26 cellular contexts compared by ENCODE assay signal in the genomic region with DNA sequence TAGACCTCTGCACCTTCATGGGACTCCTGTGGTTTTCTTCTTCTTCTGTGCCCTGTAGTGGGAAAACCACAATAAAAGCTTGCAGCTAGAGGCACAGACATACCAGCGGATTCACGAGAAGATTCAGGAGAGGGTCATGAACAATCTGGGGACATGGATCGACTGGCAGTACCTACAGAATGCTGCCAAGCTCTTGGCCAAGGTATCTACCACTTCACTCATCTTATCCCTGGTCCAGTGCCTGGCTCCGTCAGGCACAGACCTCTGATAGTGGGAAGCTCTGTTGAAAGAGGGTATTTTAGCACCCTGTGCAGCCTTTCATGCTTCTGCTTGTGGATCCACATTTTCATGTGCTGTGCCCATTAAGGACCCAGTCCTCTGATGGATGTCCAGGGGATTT. TPM values are rescaled to one million over a fixed set of nuclear protein-coding genes. Genes with fewer than 3 reads are reported as not detected.
DNase-seq lines count a peak whose midpoint lies in the region; ATAC-seq, FAIRE-seq and TF ChIP-seq lines count a peak whose summit lies in the region.
"Had no signal": no experiment of that assay in that cellular context is flagged by ENCODE, and none has a peak within 500 bp of the region (broad histone marks: within the 10 kb centered on the region; RNA-seq: fewer than 3 reads in every experiment).

No MANE protein-coding gene starts in this region.

- no peaks in the 10 kb centered on the region for H3K4me1 Mint-ChIP-seq in activated T-cell treated with anti-CD3 and anti-CD28 coated beads, Interleukin-2, amount 50 U/mL, for 24 hours (ENCODE audit: low read depth)
- H3K4me1 Mint-ChIP-seq in activated T-cell treated with anti-CD3 and anti-CD28 coated beads, Interleukin-2, amount 50 U/mL, for 4 hours (ENCODE audit: low read depth): no peaks in the 10 kb centered on the region
- H3K4me1 Mint-ChIP-seq in stimulated activated effector memory CD8-positive, alpha-beta T cell treated with anti-CD3 and anti-CD28 coated beads, Interleukin-12 subunit alpha, Interleukin-12 subunit beta, amount 100 ng/mL, for 72 hours: no peaks in the 10 kb centered on the region
- H3K4me1 Mint-ChIP-seq: CD8-positive, alpha-beta memory T cell had no signal

- H3K9me3 Mint-ChIP-seq in activated T-cell treated with anti-CD3 and anti-CD28 coated beads, Interleukin-2, amount 50 U/mL, for 24 hours: no peaks in the 10 kb centered on the region
- H3K9me3 Mint-ChIP-seq in activated T-cell treated with anti-CD3 and anti-CD28 coated beads, Interleukin-2, amount 50 U/mL, for 4 hours: no peaks in the 10 kb centered on the region
- H3K9me3 Mint-ChIP-seq in stimulated activated effector memory CD8-positive, alpha-beta T cell treated with anti-CD3 and anti-CD28 coated beads, Interleukin-12 subunit alpha, Interleukin-12 subunit beta, amount 100 ng/mL, for 72 hours: no peaks in the 10 kb centered on the region
- H3K9me3 Mint-ChIP-seq: CD14-positive monocyte; CD4-positive, alpha-beta T cell; CD8-positive, alpha-beta memory T cell had no signal

- H3K27me3 ChIP-seq in heart left ventricle (no peaks in the 10 kb centered on the region), bronchial epithelial cell (ENCODE audit: control insufficient read depth, insufficient read depth, low read length) (no peaks in the 10 kb centered on the region)
- H3K27me3 ChIP-seq: BE2C; BLaER1 treated with 17β-estradiol and CSF1 and Interleukin-3, amounts not matched to agents 10 nM and 100 nM had no signal

- H3K27ac Mint-ChIP-seq in activated T-cell treated with anti-CD3 and anti-CD28 coated beads, Interleukin-2, amount 50 U/mL, for 24 hours: no peak overlapping the region
- peak overlapping the region; percentile 69 for H3K27ac Mint-ChIP-seq in stimulated activated effector memory CD8-positive, alpha-beta T cell treated with anti-CD3 and anti-CD28 coated beads, Interleukin-12 subunit alpha, Interleukin-12 subunit beta, amount 100 ng/mL, for 72 hours
- H3K27ac Mint-ChIP-seq: CD4-positive, alpha-beta T cell had no signal

- H3K27ac ChIP-seq in heart left ventricle: no peak overlapping the region
- H3K27ac ChIP-seq: A549; BLaER1 treated with 17β-estradiol and CSF1 and Interleukin-3, amounts not matched to agents 10 nM and 100 nM had no signal

- no peak for ATAC-seq in activated T-cell treated with anti-CD3 and anti-CD28 coated beads, Interleukin-2, amount 50 U/mL, for 4 hours
- peak in 3 of 4 donors; percentile 29 to 53 (median 46) for ATAC-seq in heart left ventricle
- no peak for ATAC-seq in stimulated activated effector memory CD8-positive, alpha-beta T cell treated with anti-CD3 and anti-CD28 coated beads, Interleukin-12 subunit alpha, Interleukin-12 subunit beta, amount 100 ng/mL, for 72 hours
- ATAC-seq in GM21528 (IDR thresholded peaks at IDR 0.05; ENCODE audit: low FRiP score, unreplicated experiment): no peak
- ATAC-seq: A549, GM12878 had no signal

- DNase-seq in activated T-cell treated with anti-CD3 and anti-CD28 coated beads, Interleukin-2, amount 50 U/mL, for 24 hours: peak; percentile 20
- DNase-seq in activated T-cell treated with anti-CD3 and anti-CD28 coated beads, Interleukin-2, amount 50 U/mL, for 4 hours: no peak
- DNase-seq in heart left ventricle (no peak), cardiac septum (ENCODE audit: low spot score) (no peak), bronchial epithelial cell (ENCODE audit: low read depth) (no peak)
- DNase-seq in stimulated activated effector memory CD8-positive, alpha-beta T cell treated with anti-CD3 and anti-CD28 coated beads, Interleukin-12 subunit alpha, Interleukin-12 subunit beta, amount 100 ng/mL, for 72 hours (ENCODE audit: low spot score in 2 of 2): no peak
- DNase-seq: 8988T; ACHN; AML-193; BE2C; CD4-positive, alpha-beta T cell; CD8-positive, alpha-beta memory T cell; DMS 273 treated with DMSO at 0.1 percent for 48 hours; DMS79; EL; GDM1; GOT3 had no signal

- TF ChIP-seq CTCF in heart left ventricle (IDR thresholded peaks at IDR 0.05): no peak
- no peak for TF ChIP-seq CTCF in bronchial epithelial cell (IDR thresholded peaks at IDR 0.05; ENCODE audit: insufficient read depth, low read length, severe bottlenecking)

- H3K36me3 Mint-ChIP-seq in activated T-cell treated with anti-CD3 and anti-CD28 coated beads, Interleukin-2, amount 50 U/mL, for 24 hours (ENCODE audit: low read depth): peaks cover 92% of the 10 kb centered on the region
- H3K36me3 Mint-ChIP-seq in activated T-cell treated with anti-CD3 and anti-CD28 coated beads, Interleukin-2, amount 50 U/mL, for 4 hours (ENCODE audit: insufficient read depth): peaks cover 41% of the 10 kb centered on the region
- peaks cover 100% of the 10 kb centered on the region for H3K36me3 Mint-ChIP-seq in stimulated activated effector memory CD8-positive, alpha-beta T cell treated with anti-CD3 and anti-CD28 coated beads, Interleukin-12 subunit alpha, Interleukin-12 subunit beta, amount 100 ng/mL, for 72 hours

- H3K4me1 ChIP-seq in heart left ventricle: peaks cover 0 to 8% (median 0%) of the 10 kb centered on the region in 12 donors
- H3K4me1 ChIP-seq: A549, BE2C, HAP-1 had no signal

- no peaks in the 10 kb centered on the region for H3K27me3 Mint-ChIP-seq in activated T-cell treated with anti-CD3 and anti-CD28 coated beads, Interleukin-2, amount 50 U/mL, for 24 hours
- no peaks in the 10 kb centered on the region for H3K27me3 Mint-ChIP-seq in activated T-cell treated with anti-CD3 and anti-CD28 coated beads, Interleukin-2, amount 50 U/mL, for 4 hours (ENCODE audit: low read depth)
- H3K27me3 Mint-ChIP-seq: CD4-positive, alpha-beta T cell; CD8-positive, alpha-beta memory T cell had no signal

- WGBS in heart left ventricle, 4 donors: 41 to 66% (median 47%) methylated on average over 4 of the region's 4 CpGs

- no peaks in the 10 kb centered on the region for H3K9me3 ChIP-seq in heart left ventricle
- H3K9me3 ChIP-seq: A549; BE2C; BLaER1 treated with 17β-estradiol and CSF1 and Interleukin-3, amounts not matched to agents 10 nM and 100 nM; HAP-1 had no signal

- H3K36me3 ChIP-seq in heart left ventricle (peaks cover 2 to 99% (median 97%) of the 10 kb centered on the region in 9 donors), bronchial epithelial cell (ENCODE audit: control insufficient read depth, insufficient read depth, low read length) (peaks cover 27% of the 10 kb centered on the region)

- no peak overlapping the region for H3K4me3 Mint-ChIP-seq in activated T-cell treated with anti-CD3 and anti-CD28 coated beads, Interleukin-2, amount 50 U/mL, for 24 hours
- no peak overlapping the region for H3K4me3 Mint-ChIP-seq in activated T-cell treated with anti-CD3 and anti-CD28 coated beads, Interleukin-2, amount 50 U/mL, for 4 hours
- no peak overlapping the region for H3K4me3 Mint-ChIP-seq in stimulated activated effector memory CD8-positive, alpha-beta T cell treated with anti-CD3 and anti-CD28 coated beads, Interleukin-12 subunit alpha, Interleukin-12 subunit beta, amount 100 ng/mL, for 72 hours
- H3K4me3 Mint-ChIP-seq: CD14-positive monocyte; CD4-positive, alpha-beta T cell; CD8-positive, alpha-beta memory T cell had no signal

- intact Hi-C loops in heart left ventricle (cut with DNase I) (loop anchor here in 3 of 10 donors (10.0 kb wide), 2 partner anchors 115 to 465 kb away; partner anchors contain the start of gene QRICH1 (in 1 of the 3)), cardiac septum (cut with DNase I) (loop anchor here (10.0 kb wide), 1 partner anchor 465 kb away; no protein-coding TSS in a partner anchor)

- no peak for TF ChIP-seq POLR2A in heart left ventricle (IDR thresholded peaks at IDR 0.05)

- H3K4me3 ChIP-seq in heart left ventricle (no peak overlapping the region), bronchial epithelial cell (ENCODE audit: low read depth, low read length) (no peak overlapping the region)
- H3K4me3 ChIP-seq: A549; BLaER1 treated with 17β-estradiol and CSF1 and Interleukin-3, amounts not matched to agents 10 nM and 100 nM; GM12878; HAP-1 had no signal

- peak; percentile 91 for FAIRE-seq in bronchial epithelial cell (lab: Jason Lieb, UNC)
- FAIRE-seq: A549, D721Med, GM12878, GM19239, H54 had no signal

RNA-seq across cellular contexts. Expression of gene P4HTM, which starts 9.7 kb away (rescaled TPM):
- 10 to 100 TPM; 25.7 to 28.2 (median 26.3) TPM for total RNA-seq in activated T-cell treated with anti-CD3 and anti-CD28 coated beads, Interleukin-2, amount 50 U/mL, for 4 hours
- 10 to 100 TPM; 22.1 to 42.7 (median 34.0) TPM for total RNA-seq in heart left ventricle
- 10 to 100 TPM; 19.0 to 27.0 TPM for polyA plus RNA-seq in heart left ventricle
- 37.0 TPM for total RNA-seq in cardiac septum
- 15.8 and 28.7 TPM in 2 replicates for total RNA-seq in bronchial epithelial cell

RNA-seq across cellular contexts. Expression of gene WDR6, which starts 26.9 kb away (rescaled TPM):
- total RNA-seq in activated T-cell treated with anti-CD3 and anti-CD28 coated beads, Interleukin-2, amount 50 U/mL, for 4 hours: 100 to 1,000 TPM; 147 to 163 (median 155) TPM
- total RNA-seq in heart left ventricle (10 to 100 TPM; 56.2 to 91.2 (median 80.7) TPM), cardiac septum (96.6 TPM), bronchial epithelial cell (31.5 and 61.1 TPM in 2 replicates)
- polyA plus RNA-seq in heart left ventricle: 10 to 100 TPM; 68.9 to 73.6 TPM

RNA-seq across cellular contexts. Expression of gene DALRD3, which starts 38.1 kb away (rescaled TPM):
- 10 to 100 TPM; 23.9 to 32.3 (median 25.4) TPM for total RNA-seq in activated T-cell treated with anti-CD3 and anti-CD28 coated beads, Interleukin-2, amount 50 U/mL, for 4 hours
- total RNA-seq in heart left ventricle (10 to 100 TPM in 8 of 9 donors, 1 to 10 TPM in 1; 8.1 to 24.7 (median 14.9) TPM), cardiac septum (13.6 TPM), bronchial epithelial cell (34.2 and 44.0 TPM in 2 replicates)
- 10 to 100 TPM in 1 of 2 donors, 1 to 10 TPM in 1; 6.8 to 13.3 TPM for polyA plus RNA-seq in heart left ventricle

RNA-seq across cellular contexts. Expression of gene NDUFAF3, which starts 41.6 kb away (rescaled TPM):
- total RNA-seq in activated T-cell treated with anti-CD3 and anti-CD28 coated beads, Interleukin-2, amount 50 U/mL, for 4 hours: 100 to 1,000 TPM; 138 to 155 (median 147) TPM
- total RNA-seq in heart left ventricle (100 to 1,000 TPM; 140 to 308 (median 160) TPM), cardiac septum (140 TPM), bronchial epithelial cell (36.3 and 58.9 TPM in 2 replicates)
- 100 to 1,000 TPM; 119 to 273 TPM for polyA plus RNA-seq in heart left ventricle

RNA-seq across cellular contexts. Expression of gene IMPDH2, which starts 48.9 kb away (rescaled TPM):
- total RNA-seq in activated T-cell treated with anti-CD3 and anti-CD28 coated beads, Interleukin-2, amount 50 U/mL, for 4 hours: 100 to 1,000 TPM; 664 to 769 (median 721) TPM
- total RNA-seq in heart left ventricle (10 to 100 TPM; 43.9 to 87.8 (median 55.4) TPM), cardiac septum (49.5 TPM), bronchial epithelial cell (270 and 478 TPM in 2 replicates)
- 100 to 1,000 TPM in 1 of 2 donors, 10 to 100 TPM in 1; 35.9 to 116 TPM for polyA plus RNA-seq in heart left ventricle

Comparison
In these comparisons a context has a peak if more than half of its experiments do, and no peak if none do; other contexts are left out.
1. ATAC-seq: peak in heart left ventricle (3 of 4); none in activated T-cell treated with anti-CD3 and anti-CD28 coated beads, Interleukin-2, amount 50 U/mL, for 4 hours (0 of 2), stimulated activated effector memory CD8-positive, alpha-beta T cell treated with anti-CD3 and anti-CD28 coated beads, Interleukin-12 subunit alpha, Interleukin-12 subunit beta, amount 100 ng/mL, for 72 hours (single experiment) and GM21528 (single experiment).